In the genomic region with DNA sequence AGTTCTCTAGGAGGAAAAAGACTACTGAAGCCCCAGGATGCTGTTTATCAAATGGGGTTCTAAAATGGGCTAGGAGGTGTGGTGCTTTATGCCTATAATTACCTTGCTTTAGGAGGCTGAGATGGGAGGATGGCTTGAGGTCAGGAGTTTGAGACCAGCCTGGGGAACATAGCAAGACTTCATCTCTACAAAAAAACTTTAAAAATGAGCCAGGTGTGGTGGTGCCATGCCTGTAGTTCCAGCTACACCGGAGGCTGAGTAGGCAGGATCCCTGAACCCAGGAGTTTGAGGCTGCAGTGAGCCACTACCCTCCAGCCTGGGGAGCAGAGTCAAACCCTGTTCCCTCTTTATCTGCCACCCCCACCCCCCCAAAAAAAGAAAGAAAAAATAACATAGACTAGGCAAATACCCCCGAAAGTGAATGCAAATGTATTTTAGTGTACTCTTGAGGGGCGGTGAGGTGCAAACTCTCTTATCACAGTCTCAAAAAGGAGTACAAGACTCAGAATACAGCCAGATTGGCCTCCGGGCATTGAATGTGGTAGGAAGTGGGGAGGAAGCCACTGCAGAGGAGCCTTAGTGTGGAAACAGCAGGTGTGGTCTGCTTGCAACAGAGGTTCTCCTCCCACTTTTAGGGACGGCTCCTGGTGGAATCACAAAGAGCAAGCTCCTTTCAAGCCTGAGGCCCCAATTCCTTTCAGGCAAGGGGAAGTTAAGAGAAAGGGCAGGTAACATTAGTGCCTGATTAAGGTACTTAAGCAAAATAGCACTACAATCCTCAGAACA, we compare ENCODE assay signal across 9 cellular contexts. TPM values are rescaled to one million over a fixed set of nuclear protein-coding genes. Genes with fewer than 3 reads are reported as not detected.
DNase-seq lines count a peak whose midpoint lies in the region; TF ChIP-seq lines count a peak whose summit lies in the region.
"Had no signal": no experiment of that assay in that cellular context is flagged by ENCODE, and none has a peak within 500 bp of the region (broad histone marks: within the 10 kb centered on the region; RNA-seq: fewer than 3 reads in every experiment).

No MANE protein-coding gene starts in this region.

- TF ChIP-seq POLR2A in breast epithelium (IDR thresholded peaks at IDR 0.05), result no peak

- H3K27me3 ChIP-seq in breast epithelium (no peaks in the 10 kb centered on the region), iPS-18a (ENCODE audit: control insufficient read depth, insufficient read depth, low read length) (no peaks in the 10 kb centered on the region)

- CTCF ChIA-PET in MCF 10A (lab: Yijun Ruan, JAX), result interaction anchor here (0.6 to 9.2 kb wide), 8 partner anchors 10 to 142 kb away, joined by 3 to 115 read pairs (median 6); a partner anchor contains a TSS

- intact Hi-C loops in MCF 10A (cut with micrococcal nuclease), result loop anchor here (1.0 kb wide), 1 partner anchor 23 kb away; a partner anchor contains a TSS
- intact Hi-C loops in breast epithelium (cut with DNase I; ENCODE audit: low total_unique reads), result no loop called here

- POLR2A ChIA-PET in MCF 10A (lab: Yijun Ruan, JAX), result interaction anchor here (0.6 to 2.8 kb wide), 6 partner anchors 7 to 33 kb away, joined by 3 to 25 read pairs (median 5); no protein-coding TSS in a partner anchor

- H3K27ac Mint-ChIP-seq in MCF 10A (ENCODE audit: low read depth, unreplicated experiment), result peak overlapping the region; percentile 92
- peak overlapping the region; percentile 94 for H3K27ac Mint-ChIP-seq in activated T-cell treated with anti-CD3 and anti-CD28 coated beads, Interleukin-2, amount 50 U/mL, for 24 hours
- peak overlapping the region; percentile 95 for H3K27ac Mint-ChIP-seq in stimulated activated naive CD8-positive, alpha-beta T cell treated with anti-CD3 and anti-CD28 coated beads, Interleukin-15, Interleukin-2, amounts not matched to agents 100 ng/mL and 50 ng/mL, for 24 hours

- no peak overlapping the region for H3K4me3 ChIP-seq in breast epithelium
- peak overlapping the region; percentile 86 for H3K4me3 ChIP-seq in iPS-18a (ENCODE audit: low read length)

- BruUV-seq in MCF 10A (replicated peaks; lab: Mats Ljungman, UMichigan), result no TSS peak

- DNase-seq in MCF 10A (ENCODE audit: unreplicated experiment) (peak; percentile 96), breast epithelium (ENCODE audit: low spot score in 2 of 2) (no peak), NAMALWA (ENCODE audit: low spot score) (peak; percentile 45), hippocampal formation (lab: John Stamatoyannopoulos, UW) (no peak), caudate nucleus (lab: John Stamatoyannopoulos, UW) (no peak)
- peak; percentile 66 for DNase-seq in activated T-cell treated with anti-CD3 and anti-CD28 coated beads, Interleukin-2, amount 50 U/mL, for 24 hours

- H3K4me1 ChIP-seq in breast epithelium (no peaks in the 10 kb centered on the region), iPS-18a (ENCODE audit: control insufficient read depth, low read depth, low read length) (peaks cover 23% of the 10 kb centered on the region)

- H3K36me3 ChIP-seq in breast epithelium (no peaks in the 10 kb centered on the region), iPS-18a (ENCODE audit: control insufficient read depth, low read depth, low read length) (no peaks in the 10 kb centered on the region)

- no peaks in the 10 kb centered on the region for H3K9me3 Mint-ChIP-seq in MCF 10A (ENCODE audit: unreplicated experiment)
- no peaks in the 10 kb centered on the region for H3K9me3 Mint-ChIP-seq in activated T-cell treated with anti-CD3 and anti-CD28 coated beads, Interleukin-2, amount 50 U/mL, for 24 hours
- no peaks in the 10 kb centered on the region for H3K9me3 Mint-ChIP-seq in stimulated activated naive CD8-positive, alpha-beta T cell treated with anti-CD3 and anti-CD28 coated beads, Interleukin-15, Interleukin-2, amounts not matched to agents 100 ng/mL and 50 ng/mL, for 24 hours

- peak overlapping the region; percentile 60 for H3K4me3 Mint-ChIP-seq in MCF 10A (ENCODE audit: unreplicated experiment)
- H3K4me3 Mint-ChIP-seq in activated T-cell treated with anti-CD3 and anti-CD28 coated beads, Interleukin-2, amount 50 U/mL, for 24 hours, result peak overlapping the region; percentile 86
- peak overlapping the region; percentile 94 for H3K4me3 Mint-ChIP-seq in stimulated activated naive CD8-positive, alpha-beta T cell treated with anti-CD3 and anti-CD28 coated beads, Interleukin-15, Interleukin-2, amounts not matched to agents 100 ng/mL and 50 ng/mL, for 24 hours

- peak overlapping the region; percentile 53 for H3K9ac ChIP-seq in iPS-18a (ENCODE audit: low read length)

- H3K27me3 Mint-ChIP-seq in MCF 10A (ENCODE audit: insufficient read depth, unreplicated experiment), result no peaks in the 10 kb centered on the region
- no peaks in the 10 kb centered on the region for H3K27me3 Mint-ChIP-seq in activated T-cell treated with anti-CD3 and anti-CD28 coated beads, Interleukin-2, amount 50 U/mL, for 24 hours
- no peaks in the 10 kb centered on the region for H3K27me3 Mint-ChIP-seq in stimulated activated naive CD8-positive, alpha-beta T cell treated with anti-CD3 and anti-CD28 coated beads, Interleukin-15, Interleukin-2, amounts not matched to agents 100 ng/mL and 50 ng/mL, for 24 hours

- H3K36me3 Mint-ChIP-seq in MCF 10A (ENCODE audit: insufficient read depth, unreplicated experiment), result peaks cover 7% of the 10 kb centered on the region
- H3K36me3 Mint-ChIP-seq in activated T-cell treated with anti-CD3 and anti-CD28 coated beads, Interleukin-2, amount 50 U/mL, for 24 hours (ENCODE audit: low read depth), result peaks cover 4% of the 10 kb centered on the region
- H3K36me3 Mint-ChIP-seq in stimulated activated naive CD8-positive, alpha-beta T cell treated with anti-CD3 and anti-CD28 coated beads, Interleukin-15, Interleukin-2, amounts not matched to agents 100 ng/mL and 50 ng/mL, for 24 hours (ENCODE audit: low read depth), result peaks cover 4% of the 10 kb centered on the region

- no peaks in the 10 kb centered on the region for H3K9me3 ChIP-seq in breast epithelium
- no peaks in the 10 kb centered on the region for H3K9me3 ChIP-seq in iPS-18a (ENCODE audit: control insufficient read depth, low read depth, low read length)

- H3K27ac ChIP-seq in breast epithelium (no peak overlapping the region), iPS-18a (ENCODE audit: low read length) (no peak overlapping the region), caudate nucleus (ENCODE audit: low read depth, low read length) (no peak overlapping the region)
- H3K27ac ChIP-seq: C4-2B had no signal

- TF ChIP-seq CTCF in MCF 10A (IDR thresholded peaks at IDR 0.05; ENCODE audit: unreplicated experiment) (no peak), breast epithelium (IDR thresholded peaks at IDR 0.05) (no peak)

- H3K4me1 Mint-ChIP-seq in MCF 10A (ENCODE audit: insufficient read depth, unreplicated experiment), result peaks cover 30% of the 10 kb centered on the region
- H3K4me1 Mint-ChIP-seq in activated T-cell treated with anti-CD3 and anti-CD28 coated beads, Interleukin-2, amount 50 U/mL, for 24 hours (ENCODE audit: low read depth), result peaks cover 45% of the 10 kb centered on the region
- H3K4me1 Mint-ChIP-seq in stimulated activated naive CD8-positive, alpha-beta T cell treated with anti-CD3 and anti-CD28 coated beads, Interleukin-15, Interleukin-2, amounts not matched to agents 100 ng/mL and 50 ng/mL, for 24 hours (ENCODE audit: low read depth), result peaks cover 50% of the 10 kb centered on the region

RNA-seq across cellular contexts. Expression of a gene that starts 23.5 kb away (rescaled TPM):
- total RNA-seq in MCF 10A (2022) (4.0 and 9.2 TPM in 2 replicates), breast epithelium (10 to 100 TPM; 28.2 to 47.9 (median 45.8) TPM)

Comparison
In these comparisons a context has a peak if more than half of its experiments do, and no peak if none do; other contexts are left out.
1. DNase-seq: peak in MCF 10A (single experiment), NAMALWA (single experiment) and activated T-cell treated with anti-CD3 and anti-CD28 coated beads, Interleukin-2, amount 50 U/mL, for 24 hours (single experiment); none in breast epithelium (0 of 2), hippocampal formation (0 of 2) and caudate nucleus (0 of 61).
2. Peak in every context shown above with its lines, with median percentiles within 50 percentile points of each other: H3K27ac Mint-ChIP-seq and H3K4me3 Mint-ChIP-seq.